In the genomic region with DNA sequence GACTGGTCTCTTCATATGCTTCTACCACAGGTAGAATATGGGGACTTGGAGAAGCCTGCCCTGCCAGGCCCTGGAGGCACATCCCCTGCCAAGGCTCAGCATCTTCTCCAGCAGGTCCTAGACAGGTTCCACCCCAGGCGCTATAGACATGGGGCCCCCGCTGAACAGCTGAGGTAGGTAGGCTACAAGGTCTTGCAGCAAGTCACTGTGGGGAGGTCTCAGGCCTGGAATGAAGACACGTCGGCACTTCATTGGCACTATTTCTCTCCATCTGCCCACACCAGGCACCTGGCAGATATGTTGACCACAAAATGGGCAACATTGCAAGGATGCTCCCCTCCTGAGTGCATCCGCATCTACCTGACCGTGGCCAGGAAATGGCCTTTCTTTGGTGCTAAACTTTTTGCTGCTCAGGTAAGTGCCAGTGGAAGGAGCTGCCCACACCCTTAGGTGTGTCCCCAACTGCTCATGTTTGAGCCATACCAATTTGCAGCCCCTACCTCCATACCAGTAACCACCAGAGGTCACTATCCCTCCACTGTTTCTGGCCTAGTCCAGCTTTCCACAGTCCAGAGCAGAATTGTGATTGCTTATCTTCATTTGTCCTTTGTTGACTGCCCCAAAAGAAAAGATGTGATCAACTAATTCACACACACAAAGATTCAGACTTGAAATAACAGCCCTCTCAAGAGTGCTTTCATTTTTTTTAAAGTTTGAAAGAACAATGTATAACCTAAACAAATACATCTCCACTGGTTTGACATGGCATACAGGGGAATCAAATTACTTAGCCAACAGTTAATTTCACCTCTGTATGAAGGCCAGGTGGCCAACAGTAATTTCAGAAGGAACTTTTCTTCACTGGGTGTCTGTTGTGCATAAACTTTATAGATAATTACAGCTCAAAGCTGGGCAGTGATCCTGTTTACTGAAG, we compare ENCODE assay signal across 8 cellular contexts. TPM values are rescaled to one million over a fixed set of nuclear protein-coding genes. Genes with fewer than 3 reads are reported as not detected.
DNase-seq lines count a peak whose midpoint lies in the region; ATAC-seq and TF ChIP-seq lines count a peak whose summit lies in the region.

No MANE protein-coding gene starts in this region.

- H3K27me3 Mint-ChIP-seq in Caco-2 (ENCODE audit: insufficient read depth, unreplicated experiment) = no peaks in the 10 kb centered on the region
- no peaks in the 10 kb centered on the region for H3K27me3 Mint-ChIP-seq in activated CD4-positive, alpha-beta memory T cell treated with anti-CD3 and anti-CD28 coated beads, Interleukin-2, amount 10 ng/mL, durations not matched to agents 7 days and 5 days
- H3K27me3 Mint-ChIP-seq in progenitor cell of endocrine pancreas = no peaks in the 10 kb centered on the region

- POLR2A ChIA-PET in Caco-2 (lab: Charles Lee) = interaction anchor here (1.2 kb wide), 1 partner anchor 16 kb away, joined by 3 read pairs; the partner anchor contains the start of gene PIGH
- POLR2A ChIA-PET in activated CD4-positive, alpha-beta memory T cell treated with anti-CD3 and anti-CD28 coated beads, Interleukin-2, amount 10 ng/mL, durations not matched to agents 7 days and 5 days (lab: Charles Lee) = no interaction called here

- H3K36me3 ChIP-seq in Caco-2 (ENCODE audit: control insufficient read depth, insufficient read depth, low read length) = peaks cover 2% of the 10 kb centered on the region

- H3K9me3 Mint-ChIP-seq in Caco-2 (ENCODE audit: unreplicated experiment) (no peaks in the 10 kb centered on the region), progenitor cell of endocrine pancreas (ENCODE audit: low read depth) (no peaks in the 10 kb centered on the region)
- no peaks in the 10 kb centered on the region for H3K9me3 Mint-ChIP-seq in activated CD4-positive, alpha-beta memory T cell treated with anti-CD3 and anti-CD28 coated beads, Interleukin-2, amount 10 ng/mL, durations not matched to agents 7 days and 5 days

- CTCF ChIA-PET in Caco-2 (lab: Charles Lee) = interaction anchor here (0.7 to 2.3 kb wide), 8 partner anchors 13 to 120 kb away, joined by 3 to 30 read pairs (median 8); partner anchors contain the start of genes PIGH and RDH11
- CTCF ChIA-PET in activated CD4-positive, alpha-beta memory T cell treated with anti-CD3 and anti-CD28 coated beads, Interleukin-2, amount 10 ng/mL, durations not matched to agents 7 days and 5 days (lab: Charles Lee) = interaction anchor here (0.6 to 2.2 kb wide), 12 partner anchors 13 to 161 kb away, joined by 3 to 19 read pairs (median 4); partner anchors contain the start of gene PIGH

- H3K27ac Mint-ChIP-seq in Caco-2 (ENCODE audit: unreplicated experiment) (no peak overlapping the region), progenitor cell of endocrine pancreas (no peak overlapping the region)
- H3K27ac Mint-ChIP-seq in activated CD4-positive, alpha-beta memory T cell treated with anti-CD3 and anti-CD28 coated beads, Interleukin-2, amount 10 ng/mL, durations not matched to agents 7 days and 5 days = no peak overlapping the region

- H3K4me1 Mint-ChIP-seq in Caco-2 (ENCODE audit: low read depth, unreplicated experiment) = no peaks in the 10 kb centered on the region
- H3K4me1 Mint-ChIP-seq in activated CD4-positive, alpha-beta memory T cell treated with anti-CD3 and anti-CD28 coated beads, Interleukin-2, amount 10 ng/mL, durations not matched to agents 7 days and 5 days = peaks cover 12% of the 10 kb centered on the region
- H3K4me1 Mint-ChIP-seq in progenitor cell of endocrine pancreas (ENCODE audit: low read depth) = no peaks in the 10 kb centered on the region

- H3K4me3 Mint-ChIP-seq in Caco-2 (ENCODE audit: unreplicated experiment) (no peak overlapping the region), progenitor cell of endocrine pancreas (ENCODE audit: low read depth) (no peak overlapping the region)
- no peak overlapping the region for H3K4me3 Mint-ChIP-seq in activated CD4-positive, alpha-beta memory T cell treated with anti-CD3 and anti-CD28 coated beads, Interleukin-2, amount 10 ng/mL, durations not matched to agents 7 days and 5 days

- H3K4me1 ChIP-seq in Caco-2 = peaks cover 13% of the 10 kb centered on the region

- DNase-seq in Caco-2 = peak; percentile 62 to 73
- DNase-seq in NCI-H1105 (lab: John Stamatoyannopoulos, UW) = peak; percentile 41
- DNase-seq in activated CD4-positive, alpha-beta memory T cell treated with anti-CD3 and anti-CD28 coated beads, Interleukin-2, amount 10 ng/mL, durations not matched to agents 7 days and 5 days = peak; percentile 26
- peak; percentile 55 for DNase-seq in germinal center (ENCODE audit: low spot score)
- DNase-seq in progenitor cell of endocrine pancreas (ENCODE audit: low spot score, unreplicated experiment) = peak; percentile 32
- no peak for DNase-seq in posterior vena cava (ENCODE audit: low spot score)
- no peak for DNase-seq in T1000 (lab: John Stamatoyannopoulos, UW)

- H3K36me3 Mint-ChIP-seq in Caco-2 (ENCODE audit: insufficient read depth, unreplicated experiment) (peaks cover 20% of the 10 kb centered on the region), progenitor cell of endocrine pancreas (ENCODE audit: insufficient read depth) (peaks cover 21% of the 10 kb centered on the region)
- H3K36me3 Mint-ChIP-seq in activated CD4-positive, alpha-beta memory T cell treated with anti-CD3 and anti-CD28 coated beads, Interleukin-2, amount 10 ng/mL, durations not matched to agents 7 days and 5 days (ENCODE audit: low read depth) = no peaks in the 10 kb centered on the region

- H3K9me3 ChIP-seq in Caco-2 = no peaks in the 10 kb centered on the region

- H3K4me3 ChIP-seq in Caco-2 (ENCODE audit: low read depth, low read length) = no peak overlapping the region

- TF ChIP-seq CTCF in Caco-2 (IDR thresholded peaks at IDR 0.05; ENCODE audit: insufficient read depth in 1 of 2, low read depth in 1 of 2, low read length in 1 of 2, severe bottlenecking in 1 of 2, unreplicated experiment in 1 of 2) = peak; percentile 78 to 82
- TF ChIP-seq CTCF in progenitor cell of endocrine pancreas (IDR thresholded peaks at IDR 0.05; ENCODE audit: unreplicated experiment) = peak; percentile 79

- H3K27me3 ChIP-seq in Caco-2 (replicated peaks; ENCODE audit: control insufficient read depth, insufficient read depth, low read length) = no peaks in the 10 kb centered on the region

- BruUV-seq in Caco-2 (replicated peaks; lab: Mats Ljungman, UMichigan) = no TSS peak

- peak; percentile 61 for ATAC-seq in GM18511 (IDR thresholded peaks at IDR 0.05; ENCODE audit: unreplicated experiment)

- intact Hi-C loops in Caco-2 (cut with micrococcal nuclease; ENCODE audit: unreplicated experiment) = loop anchor here (1.0 to 5.0 kb wide), 5 partner anchors 16 to 183 kb away; partner anchors contain the start of genes ARG2 and PIGH
- intact Hi-C loops in posterior vena cava (cut with DNase I) = loop anchor here in 1 of 2 donors (10.0 kb wide), 1 partner anchor 121 kb away; the partner anchor contains the start of gene RDH12

RNA-seq across cellular contexts. Expression of gene PIGH, which starts 16.1 kb away (rescaled TPM):
- total RNA-seq in Caco-2 (2022) (16.9 and 20.4 TPM in 2 replicates), progenitor cell of endocrine pancreas (18.9 and 22.0 TPM in 2 replicates), posterior vena cava (10 to 100 TPM; 15.4 to 17.3 TPM)
- total RNA-seq in activated CD4-positive, alpha-beta memory T cell treated with anti-CD3 and anti-CD28 coated beads, Interleukin-2, amount 10 ng/mL, durations not matched to agents 7 days and 5 days = 10 to 100 TPM; 15.7 to 16.4 TPM

RNA-seq across cellular contexts. Expression of gene ARG2, which starts 35.7 kb away (rescaled TPM):
- total RNA-seq in Caco-2 (2022) (22.6 and 22.8 TPM in 2 replicates), progenitor cell of endocrine pancreas (25.1 and 30.1 TPM in 2 replicates), posterior vena cava (1 to 10 TPM; 1.9 to 5.1 TPM)
- 1 to 10 TPM; 6.8 to 7.7 TPM for total RNA-seq in activated CD4-positive, alpha-beta memory T cell treated with anti-CD3 and anti-CD28 coated beads, Interleukin-2, amount 10 ng/mL, durations not matched to agents 7 days and 5 days

RNA-seq across cellular contexts. Expression of gene PLEKHH1, which starts 50.9 kb away (rescaled TPM):
- 32.4 and 41.2 TPM in 2 replicates for total RNA-seq in Caco-2 (2022)
- under 1 TPM; 0.53 to 0.63 TPM for total RNA-seq in activated CD4-positive, alpha-beta memory T cell treated with anti-CD3 and anti-CD28 coated beads, Interleukin-2, amount 10 ng/mL, durations not matched to agents 7 days and 5 days
- 119 and 127 TPM in 2 replicates for total RNA-seq in progenitor cell of endocrine pancreas
- total RNA-seq in posterior vena cava = 1 to 10 TPM; 1.4 to 1.8 TPM

Comparison
In these comparisons a context has a peak if more than half of its experiments do, and no peak if none do; other contexts are left out.
1. DNase-seq: peak in Caco-2 (2 of 2), NCI-H1105 (single experiment), activated CD4-positive, alpha-beta memory T cell treated with anti-CD3 and anti-CD28 coated beads, Interleukin-2, amount 10 ng/mL, durations not matched to agents 7 days and 5 days (single experiment), germinal center (single experiment) and progenitor cell of endocrine pancreas (single experiment); none in posterior vena cava (single experiment) and T1000 (single experiment).
2. RNA of gene PLEKHH1, which starts 50.9 kb away (total RNA-seq): 119 to 127 TPM in progenitor cell of endocrine pancreas and 32.4 to 41.2 TPM in Caco-2; 1.4 to 1.8 TPM in posterior vena cava and 0.53 to 0.63 TPM in activated CD4-positive, alpha-beta memory T cell treated with anti-CD3 and anti-CD28 coated beads, Interleukin-2, amount 10 ng/mL, durations not matched to agents 7 days and 5 days; every median in the first group is over 10 times any median in the second.